In the genomic region with DNA sequence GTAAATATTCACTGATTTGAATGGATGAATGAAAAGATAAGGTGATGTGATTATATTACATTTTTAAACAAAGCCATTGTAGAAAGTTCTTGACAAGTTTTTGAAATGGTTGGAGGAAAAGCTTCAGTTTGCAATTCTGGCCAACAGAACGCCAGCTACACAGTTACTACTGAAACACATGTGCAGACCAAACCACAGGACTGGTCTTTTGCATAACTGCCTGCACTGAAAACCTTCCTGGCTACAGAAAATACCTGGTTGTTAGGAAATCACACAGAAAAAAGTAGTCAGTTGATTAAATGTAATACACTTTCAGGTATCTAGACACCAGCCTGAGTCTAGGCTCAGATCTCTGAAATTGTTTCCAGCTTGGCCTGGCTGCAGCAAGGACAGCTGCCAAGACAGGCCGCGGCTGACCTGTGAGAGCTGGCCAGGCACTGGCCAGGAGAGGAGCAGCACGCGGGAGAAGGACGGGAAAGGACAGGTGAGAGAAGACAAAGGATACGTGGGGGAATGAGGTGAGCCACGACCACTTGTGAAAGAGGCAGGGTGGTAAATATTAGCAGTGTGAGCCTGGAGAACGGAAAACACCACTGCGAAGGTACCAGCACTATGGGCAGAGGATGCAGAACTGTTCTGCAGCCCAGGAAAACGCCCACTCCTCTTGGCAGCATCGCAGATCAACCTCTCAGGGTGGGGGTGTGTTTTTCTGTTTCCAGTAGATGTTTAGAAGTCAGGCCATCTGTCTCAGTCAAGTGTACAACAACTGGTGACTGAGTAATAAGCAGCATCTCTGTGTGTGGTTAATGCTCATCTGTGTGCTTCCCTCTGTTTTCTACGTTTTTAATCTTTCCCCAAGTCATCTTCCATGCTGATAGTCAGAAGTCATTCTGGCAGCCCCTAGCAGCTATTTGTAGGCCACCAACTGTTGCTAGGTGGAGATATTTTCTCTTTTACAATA, we compare ENCODE assay signal across 10 cellular contexts.
DNase-seq lines count a peak whose midpoint lies in the region; ATAC-seq and TF ChIP-seq lines count a peak whose summit lies in the region.
"Had no signal": no experiment of that assay in that cellular context is flagged by ENCODE, and none has a peak within 500 bp of the region (broad histone marks: within the 10 kb centered on the region; RNA-seq: fewer than 3 reads in every experiment).

No MANE protein-coding gene starts in this region.

- H3K9ac ChIP-seq in rectal smooth muscle tissue (ENCODE audit: low read length) = no peak overlapping the region

- H3K27me3 ChIP-seq in rectal smooth muscle tissue (ENCODE audit: control insufficient read depth, insufficient read depth, low read length) = no peaks in the 10 kb centered on the region
- H3K27me3 ChIP-seq: vagina had no signal

- H3K4me1 ChIP-seq in rectal smooth muscle tissue (ENCODE audit: control insufficient read depth, insufficient read depth, low read length) = peaks cover 14% of the 10 kb centered on the region

- H3K36me3 ChIP-seq in rectal smooth muscle tissue (ENCODE audit: control insufficient read depth, insufficient read depth, low read length) = no peaks in the 10 kb centered on the region
- H3K36me3 ChIP-seq: vagina had no signal

- no peaks in the 10 kb centered on the region for H3K27me3 Mint-ChIP-seq in brain
- peaks cover 12% of the 10 kb centered on the region for H3K27me3 Mint-ChIP-seq in endothelial cell (ENCODE audit: unreplicated experiment)

- H3K27ac ChIP-seq in rectal smooth muscle tissue (ENCODE audit: low read depth, low read length) = no peak overlapping the region
- H3K27ac ChIP-seq: vagina had no signal

- DNase-seq in NCI-H2029 (lab: John Stamatoyannopoulos, UW) (peak; percentile 30), NCI-H2029 treated with DMSO at 0.1 percent for 48 hours (lab: John Stamatoyannopoulos, UW) (no peak), SHP77 (lab: John Stamatoyannopoulos, UW) (no peak), DMS153 (lab: John Stamatoyannopoulos, UW) (no peak), endothelial cell (ENCODE audit: low spot score) (no peak)

- H3K27ac Mint-ChIP-seq in brain (peak overlapping the region; percentile 17 to 89 (median 68)), endothelial cell (ENCODE audit: unreplicated experiment) (no peak overlapping the region)

- H3K36me3 Mint-ChIP-seq in brain (no peaks in the 10 kb centered on the region), endothelial cell (ENCODE audit: low read depth, unreplicated experiment) (peaks cover 13% of the 10 kb centered on the region)

- H3K4me3 ChIP-seq in rectal smooth muscle tissue (ENCODE audit: low read length) = peak overlapping the region; percentile 2
- H3K4me3 ChIP-seq: A549, vagina had no signal

- H3K9me3 Mint-ChIP-seq in brain (no peaks in the 10 kb centered on the region), endothelial cell (ENCODE audit: unreplicated experiment) (no peaks in the 10 kb centered on the region)

- peak; percentile 59 for ATAC-seq in HG03066 (IDR thresholded peaks at IDR 0.05; ENCODE audit: low read depth, unreplicated experiment)
- ATAC-seq: A549 had no signal

- H3K4me3 Mint-ChIP-seq in brain (no peak overlapping the region), endothelial cell (ENCODE audit: unreplicated experiment) (no peak overlapping the region)

- TF ChIP-seq CTCF in brain (conservative IDR thresholded peaks at IDR 0.05) = no peak
- no peak for TF ChIP-seq CTCF in endothelial cell (IDR thresholded peaks at IDR 0.05; ENCODE audit: unreplicated experiment)

- H3K4me1 Mint-ChIP-seq in brain (peaks cover 83% of the 10 kb centered on the region), endothelial cell (ENCODE audit: unreplicated experiment) (peaks cover 42% of the 10 kb centered on the region)
